Comparison of ENCODE assay signal across 8 cellular contexts in genomic region chr13:27619093-27619705, GRCh38. TPM values are rescaled to one million over a fixed set of nuclear protein-coding genes. Genes with fewer than 3 reads are reported as not detected.
DNase-seq lines count a peak whose midpoint lies in the region; ATAC-seq and TF ChIP-seq lines count a peak whose summit lies in the region.

No MANE protein-coding gene starts in this region.

- H3K27me3 Mint-ChIP-seq in activated T-helper 17 cell treated with anti-CD3 and anti-CD28 coated beads, Interleukin-2, amount 50 U/mL, for 72 hours, result no peaks in the 10 kb centered on the region

- H3K4me1 ChIP-seq in SK-N-SH (ENCODE audit: control insufficient read depth in 1 of 2, insufficient read depth in 2 of 2, low read depth in 1 of 2, low read length in 1 of 2), result peaks cover 7 to 9% of the 10 kb centered on the region in 2 experiments; a peak in 3 of 4 replicates
- H3K4me1 ChIP-seq in iPS-20b (ENCODE audit: insufficient read depth, low read length), result peaks cover 24% of the 10 kb centered on the region

- H3K27me3 ChIP-seq in SK-N-SH (ENCODE audit: insufficient read depth), result no peaks in the 10 kb centered on the region
- H3K27me3 ChIP-seq in iPS-20b (ENCODE audit: insufficient read depth, low read length), result peaks cover 8% of the 10 kb centered on the region; the same call in 1 of the 2 replicates

- CTCF ChIA-PET in SK-N-SH (lab: Yijun Ruan, JAX), result interaction anchor here (1.0 to 5.2 kb wide), 3 partner anchors 12 to 206 kb away, joined by 3 to 19 read pairs (median 3); no protein-coding TSS in a partner anchor

- H3K4me3 Mint-ChIP-seq in activated T-helper 17 cell treated with anti-CD3 and anti-CD28 coated beads, Interleukin-2, amount 50 U/mL, for 72 hours, result peak overlapping the region; percentile 87

- peak overlapping the region; percentile 74 for H3K4me2 ChIP-seq in SK-N-SH

- H4K20me1 ChIP-seq in SK-N-SH (ENCODE audit: insufficient read depth), result peaks cover 16% of the 10 kb centered on the region

- H3K4me3 ChIP-seq in SK-N-SH (ENCODE audit: low read depth in 2 of 2, low read length in 1 of 2) (peak overlapping the region; percentile 81 to 85), iPS-20b (ENCODE audit: low read length) (peak overlapping the region; percentile 80)

- H3K9me2 ChIP-seq in SK-N-SH, result no peaks in the 10 kb centered on the region

- no peak for ATAC-seq in SK-N-SH treated with all-trans-retinoic acid at 6 μM for 48 hours
- ATAC-seq in activated T-helper 17 cell treated with anti-CD3 and anti-CD28 coated beads, Interleukin-2, amount 50 U/mL, for 72 hours (replicated peaks), result no peak
- no peak for ATAC-seq in HG02840 (IDR thresholded peaks at IDR 0.05; ENCODE audit: low FRiP score, unreplicated experiment)
- no peak for ATAC-seq in GM19023 (IDR thresholded peaks at IDR 0.05; ENCODE audit: unreplicated experiment)

- TF ChIP-seq CTCF in SK-N-SH (IDR thresholded peaks at IDR 0.05), result no peak

- H3K9me3 ChIP-seq in SK-N-SH (no peaks in the 10 kb centered on the region), iPS-20b (ENCODE audit: insufficient read depth, low read depth, low read length) (no peaks in the 10 kb centered on the region)

- H3K27ac ChIP-seq in SK-N-SH (ENCODE audit: low read depth in 2 of 2, low read length in 1 of 2) (no peak overlapping the region; a peak in 2 of 4 replicates), iPS-20b (ENCODE audit: low read length) (no peak overlapping the region)

- peak overlapping the region; percentile 50 for H2AFZ ChIP-seq in SK-N-SH (ENCODE audit: low read depth)

- H3K79me2 ChIP-seq in SK-N-SH (ENCODE audit: insufficient read depth), result peaks cover 72% of the 10 kb centered on the region

- POLR2A ChIA-PET in SK-N-SH (lab: Yijun Ruan, JAX), result no interaction called here

- peaks cover 35% of the 10 kb centered on the region for H3K4me1 Mint-ChIP-seq in activated T-helper 17 cell treated with anti-CD3 and anti-CD28 coated beads, Interleukin-2, amount 50 U/mL, for 72 hours

- WGBS in SK-N-SH (ENCODE audit: low lambda C conversion rate), result 66% methylated on average over 10 of the region's 10 CpGs

- peaks cover 15 to 16% of the 10 kb centered on the region in 2 experiments for H3K36me3 ChIP-seq in SK-N-SH (replicated peaks in 1 of 2; ENCODE audit: control insufficient read depth in 1 of 2, insufficient read depth in 2 of 2, low read length in 1 of 2)
- H3K36me3 ChIP-seq in iPS-20b (ENCODE audit: insufficient read depth, low read depth, low read length), result peaks cover 16% of the 10 kb centered on the region

- peak overlapping the region; percentile 72; the same call in 1 of the 2 replicates for H3K9ac ChIP-seq in SK-N-SH
- H3K9ac ChIP-seq in iPS-20b (ENCODE audit: low read depth, low read length), result peak overlapping the region; percentile 70; the same call in 1 of the 2 replicates

- DNase-seq in SK-N-SH (no peak), superior temporal gyrus (ENCODE audit: extremely low spot score) (peak; percentile 37), NCI-H2196 (lab: John Stamatoyannopoulos, UW; ENCODE audit: unreplicated experiment) (no peak)

- TF ChIP-seq EP300 in SK-N-SH (IDR thresholded peaks at IDR 0.05; ENCODE audit: borderline replicate concordance in 1 of 2, low read depth in 1 of 2, low read length in 1 of 2), result no peak

- peak overlapping the region; percentile 85 for H3K27ac Mint-ChIP-seq in activated T-helper 17 cell treated with anti-CD3 and anti-CD28 coated beads, Interleukin-2, amount 50 U/mL, for 72 hours

- no peaks in the 10 kb centered on the region for H3K9me3 Mint-ChIP-seq in activated T-helper 17 cell treated with anti-CD3 and anti-CD28 coated beads, Interleukin-2, amount 50 U/mL, for 72 hours

- H3K36me3 Mint-ChIP-seq in activated T-helper 17 cell treated with anti-CD3 and anti-CD28 coated beads, Interleukin-2, amount 50 U/mL, for 72 hours (ENCODE audit: low read depth), result peaks cover 30% of the 10 kb centered on the region

- TF ChIP-seq RAD21 in SK-N-SH (IDR thresholded peaks at IDR 0.05; ENCODE audit: low read length), result no peak

- H3F3A ChIP-seq in SK-N-SH (replicated peaks; ENCODE audit: insufficient read depth), result peaks cover 6% of the 10 kb centered on the region

TF ChIP-seq in SK-N-SH, 30 proteins besides CTCF, POLR2A, EP300 and RAD21 (continues in another document):
- no peak for TF ChIP-seq NRF1 (IDR thresholded peaks at IDR 0.05; ENCODE audit: low read depth, low read length)
- TF ChIP-seq FOSL2 (IDR thresholded peaks at IDR 0.05; ENCODE audit: borderline replicate concordance, low read depth), result no peak
- TF ChIP-seq REST (IDR thresholded peaks at IDR 0.05; ENCODE audit: low read depth, low read length), result no peak
- TF ChIP-seq EZH2phosphoT487 (IDR thresholded peaks at IDR 0.05; ENCODE audit: borderline replicate concordance, low read depth), result no peak

TF ChIP-seq in SK-N-SH treated with all-trans-retinoic acid at 6 μM for 48 hours, 23 proteins besides CTCF, POLR2A, EP300 and RAD21 (continues in another document):
- TF ChIP-seq ZFP3 (CRISPR knock-in tag; IDR thresholded peaks at IDR 0.05) (no peak), TCF4 (CRISPR knock-in tag; IDR thresholded peaks at IDR 0.05; ENCODE audit: borderline replicate concordance) (no peak), ISL1 (CRISPR knock-in tag; IDR thresholded peaks at IDR 0.05) (no peak), POU6F1 (CRISPR knock-in tag; IDR thresholded peaks at IDR 0.05; ENCODE audit: borderline replicate concordance, low read depth) (no peak), CREB5 (CRISPR knock-in tag; IDR thresholded peaks at IDR 0.05; ENCODE audit: low read depth) (no peak), RARB (CRISPR knock-in tag; IDR thresholded peaks at IDR 0.05) (no peak), CSRNP3 (CRISPR knock-in tag; IDR thresholded peaks at IDR 0.05) (no peak), OSR1 (CRISPR knock-in tag; IDR thresholded peaks at IDR 0.05) (no peak), ARNTL (CRISPR knock-in tag; IDR thresholded peaks at IDR 0.05; ENCODE audit: borderline replicate concordance, low read depth) (no peak)

RNA-seq across cellular contexts. Expression of gene LNX2, which starts 1.1 kb away (rescaled TPM):
- polyA plus RNA-seq in SK-N-SH (2012; rRNA removed), result 3.7 and 4.6 TPM in 2 replicates
- polyA plus RNA-seq in SK-N-SH (2012; cell fraction: cytosol; rRNA removed), result 4.8 and 5.0 TPM in 2 replicates
- polyA plus RNA-seq in SK-N-SH (2012; cell fraction: nucleus; rRNA removed), result 2.5 and 3.7 TPM in 2 replicates
- total RNA-seq in activated T-helper 17 cell treated with anti-CD3 and anti-CD28 coated beads, Interleukin-2, amount 50 U/mL, for 72 hours, result 1 to 10 TPM; 4.1 TPM

RNA-seq across cellular contexts. Expression of gene POLR1D, which starts 2.5 kb away (rescaled TPM):
- polyA plus RNA-seq in SK-N-SH (2012; rRNA removed), result 143 and 150 TPM in 2 replicates
- polyA plus RNA-seq in SK-N-SH (2012; cell fraction: cytosol; rRNA removed), result 165 and 183 TPM in 2 replicates
- 92.1 and 115 TPM in 2 replicates for polyA plus RNA-seq in SK-N-SH (2012; cell fraction: nucleus; rRNA removed)
- 100 to 1,000 TPM; 128 to 138 TPM for total RNA-seq in activated T-helper 17 cell treated with anti-CD3 and anti-CD28 coated beads, Interleukin-2, amount 50 U/mL, for 72 hours
